ENCODE assay signal across 8 cellular contexts in the genomic region with DNA sequence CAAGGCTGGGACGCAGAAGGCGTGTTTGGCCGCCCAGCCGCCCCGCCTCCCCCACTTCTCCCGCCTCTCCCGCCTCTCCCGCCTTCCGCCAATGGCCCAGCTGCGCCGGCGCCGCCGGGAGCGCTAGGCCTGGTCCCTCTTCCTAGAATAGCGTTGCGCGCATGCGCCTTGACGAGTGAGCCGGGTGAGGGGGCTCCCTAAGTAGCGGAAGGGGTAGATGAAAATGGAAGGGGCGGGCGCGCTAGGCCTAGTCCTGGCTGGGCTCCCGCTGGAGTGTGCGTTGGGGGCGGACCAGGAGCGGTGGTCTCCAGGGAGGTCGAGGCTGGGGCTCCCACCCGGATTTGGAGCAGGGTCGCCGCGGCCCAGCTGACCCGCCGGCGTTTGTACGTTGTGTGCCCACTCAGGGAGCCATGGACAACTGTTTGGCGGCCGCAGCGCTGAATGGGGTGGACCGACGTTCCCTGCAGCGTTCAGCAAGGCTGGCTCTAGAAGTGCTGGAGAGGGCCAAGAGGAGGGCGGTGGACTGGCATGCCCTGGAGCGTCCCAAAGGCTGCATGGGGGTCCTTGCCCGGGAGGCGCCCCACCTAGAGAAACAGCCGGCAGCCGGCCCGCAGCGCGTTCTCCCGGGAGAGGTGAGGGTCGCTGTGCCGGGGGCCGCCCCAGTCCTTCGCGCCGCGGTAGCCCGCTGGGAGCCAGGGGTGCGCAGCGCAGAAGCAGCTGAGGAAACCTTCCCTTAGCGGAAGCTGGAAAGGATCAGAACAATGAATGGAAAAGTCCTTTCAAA. TPM values are rescaled to one million over a fixed set of nuclear protein-coding genes. Genes with fewer than 3 reads are reported as not detected.
DNase-seq lines count a peak whose midpoint lies in the region; ATAC-seq and TF ChIP-seq lines count a peak whose summit lies in the region.

A gene with protein sequence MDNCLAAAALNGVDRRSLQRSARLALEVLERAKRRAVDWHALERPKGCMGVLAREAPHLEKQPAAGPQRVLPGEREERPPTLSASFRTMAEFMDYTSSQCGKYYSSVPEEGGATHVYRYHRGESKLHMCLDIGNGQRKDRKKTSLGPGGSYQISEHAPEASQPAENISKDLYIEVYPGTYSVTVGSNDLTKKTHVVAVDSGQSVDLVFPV (plus strand): TSS at position 150 of the 784 bp plus-strand sequence. CDS start 261 bp downstream, at position 411.

- H3K4me1 Mint-ChIP-seq in activated T-cell treated with anti-CD3 and anti-CD28 coated beads, Interleukin-2, amount 50 U/mL, for 24 hours (ENCODE audit: low read depth), result peaks cover 52% of the 10 kb centered on the region

- no peaks in the 10 kb centered on the region for H3K9me3 ChIP-seq in mucosa of rectum (ENCODE audit: control insufficient read depth in 2 of 2, low read length in 2 of 2)

- peak within 1 kb of the TSS; percentile 94 for H3K27ac Mint-ChIP-seq in activated T-cell treated with anti-CD3 and anti-CD28 coated beads, Interleukin-2, amount 50 U/mL, for 24 hours

- DNase-seq in DMS 273 treated with DMSO at 0.1 percent for 48 hours (lab: John Stamatoyannopoulos, UW), result peak; percentile 79
- DNase-seq in KBM-7, result peak; percentile 94
- peak; percentile 90 for DNase-seq in activated T-cell treated with anti-CD3 and anti-CD28 coated beads, Interleukin-2, amount 50 U/mL, for 24 hours
- peak; percentile 91 to 92 for DNase-seq in erythroblast (lab: John Stamatoyannopoulos, UW)
- peak; percentile 49 to 65 for DNase-seq in stimulated activated CD8-positive, alpha-beta memory T cell treated with anti-CD3 and anti-CD28 coated beads, Interleukin-4, amount 100 ng/mL, for 4 hours (ENCODE audit: low read depth in 2 of 2, low spot score in 1 of 2)

- H3K4me3 ChIP-seq in mucosa of rectum (ENCODE audit: low read length in 2 of 2), result peak within 1 kb of the TSS; percentile 83 to 89

- no peaks in the 10 kb centered on the region for H3K27me3 ChIP-seq in mucosa of rectum (ENCODE audit: control insufficient read depth in 2 of 2, insufficient read depth in 2 of 2, low read length in 2 of 2)

- in situ Hi-C loops in KBM-7 (cut with MboI; ENCODE audit: low pct_unique_long_range_greater_than_20kb, low sequenced_read_pairs), result no loop called here

- H3K27ac ChIP-seq in mucosa of rectum (ENCODE audit: low read depth in 2 of 2, low read length in 2 of 2), result peak within 1 kb of the TSS; percentile 75 to 86

- peak within 1 kb of the TSS; percentile 89 for H3K4me3 Mint-ChIP-seq in activated T-cell treated with anti-CD3 and anti-CD28 coated beads, Interleukin-2, amount 50 U/mL, for 24 hours

- peaks cover 30% of the 10 kb centered on the region for H3K36me3 Mint-ChIP-seq in activated T-cell treated with anti-CD3 and anti-CD28 coated beads, Interleukin-2, amount 50 U/mL, for 24 hours (ENCODE audit: low read depth)

- H3K27me3 Mint-ChIP-seq in activated T-cell treated with anti-CD3 and anti-CD28 coated beads, Interleukin-2, amount 50 U/mL, for 24 hours, result peaks cover 6% of the 10 kb centered on the region

- H3K4me1 ChIP-seq in mucosa of rectum (ENCODE audit: control insufficient read depth in 2 of 2, insufficient read depth in 2 of 2, low read length in 2 of 2), result peaks cover 4 to 5% of the 10 kb centered on the region in 2 donors

- peak within 1 kb of the TSS; percentile 72 to 81 for H3K9ac ChIP-seq in mucosa of rectum (ENCODE audit: low read depth in 1 of 2, low read length in 2 of 2)

- no peaks in the 10 kb centered on the region for H3K9me3 Mint-ChIP-seq in activated T-cell treated with anti-CD3 and anti-CD28 coated beads, Interleukin-2, amount 50 U/mL, for 24 hours

- peak; percentile 80 for ATAC-seq in GM21529 (IDR thresholded peaks at IDR 0.05; ENCODE audit: unreplicated experiment)

- peak; percentile 62 for TF ChIP-seq POLR2A in erythroblast (IDR thresholded peaks at IDR 0.05; ENCODE audit: low read length)

- H3K36me3 ChIP-seq in mucosa of rectum (ENCODE audit: control insufficient read depth in 2 of 2, insufficient read depth in 2 of 2, low read length in 2 of 2), result no peaks in the 10 kb centered on the region

TF ChIP-seq in PFSK-1, 5 proteins besides CTCF, POLR2A, EP300 and RAD21:
- peak; percentile 29 for TF ChIP-seq FOXP2 (optimal IDR thresholded peaks at IDR 0.05; ENCODE audit: borderline replicate concordance, extremely low read depth, extremely low read length, insufficient read depth)
- TF ChIP-seq POLR2AphosphoS5 (IDR thresholded peaks at IDR 0.05; ENCODE audit: low read depth, low read length), result peak; percentile 86
- peak; percentile 69; the same call in 1 of the 2 replicates for TF ChIP-seq TAF1 (IDR thresholded peaks at IDR 0.05; ENCODE audit: borderline replicate concordance, insufficient read depth, low read length)
- TF ChIP-seq SIN3A (IDR thresholded peaks at IDR 0.05; ENCODE audit: borderline replicate concordance, insufficient read depth, low read length), result peak; percentile 49; the same call in 1 of the 2 replicates
- TF ChIP-seq, protein P1, sequence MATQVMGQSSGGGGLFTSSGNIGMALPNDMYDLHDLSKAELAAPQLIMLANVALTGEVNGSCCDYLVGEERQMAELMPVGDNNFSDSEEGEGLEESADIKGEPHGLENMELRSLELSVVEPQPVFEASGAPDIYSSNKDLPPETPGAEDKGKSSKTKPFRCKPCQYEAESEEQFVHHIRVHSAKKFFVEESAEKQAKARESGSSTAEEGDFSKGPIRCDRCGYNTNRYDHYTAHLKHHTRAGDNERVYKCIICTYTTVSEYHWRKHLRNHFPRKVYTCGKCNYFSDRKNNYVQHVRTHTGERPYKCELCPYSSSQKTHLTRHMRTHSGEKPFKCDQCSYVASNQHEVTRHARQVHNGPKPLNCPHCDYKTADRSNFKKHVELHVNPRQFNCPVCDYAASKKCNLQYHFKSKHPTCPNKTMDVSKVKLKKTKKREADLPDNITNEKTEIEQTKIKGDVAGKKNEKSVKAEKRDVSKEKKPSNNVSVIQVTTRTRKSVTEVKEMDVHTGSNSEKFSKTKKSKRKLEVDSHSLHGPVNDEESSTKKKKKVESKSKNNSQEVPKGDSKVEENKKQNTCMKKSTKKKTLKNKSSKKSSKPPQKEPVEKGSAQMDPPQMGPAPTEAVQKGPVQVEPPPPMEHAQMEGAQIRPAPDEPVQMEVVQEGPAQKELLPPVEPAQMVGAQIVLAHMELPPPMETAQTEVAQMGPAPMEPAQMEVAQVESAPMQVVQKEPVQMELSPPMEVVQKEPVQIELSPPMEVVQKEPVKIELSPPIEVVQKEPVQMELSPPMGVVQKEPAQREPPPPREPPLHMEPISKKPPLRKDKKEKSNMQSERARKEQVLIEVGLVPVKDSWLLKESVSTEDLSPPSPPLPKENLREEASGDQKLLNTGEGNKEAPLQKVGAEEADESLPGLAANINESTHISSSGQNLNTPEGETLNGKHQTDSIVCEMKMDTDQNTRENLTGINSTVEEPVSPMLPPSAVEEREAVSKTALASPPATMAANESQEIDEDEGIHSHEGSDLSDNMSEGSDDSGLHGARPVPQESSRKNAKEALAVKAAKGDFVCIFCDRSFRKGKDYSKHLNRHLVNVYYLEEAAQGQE (IDR thresholded peaks at IDR 0.05; ENCODE audit: insufficient read depth in 1 of 2, low read depth in 2 of 2, low read length in 2 of 2), result no peak

RNA-seq across cellular contexts. Expression of the gene that starts here (rescaled TPM):
- polyA plus RNA-seq in PFSK-1 (2012; ENCODE audit: insufficient read length, low read depth), result 46.3 TPM

Comparison
In these comparisons a context has a peak if more than half of its experiments do, and no peak if none do; other contexts are left out.
1. Peak in every context shown above with its lines: DNase-seq, ATAC-seq, H3K4me3 ChIP-seq and H3K27ac ChIP-seq.